8 cellular contexts compared by ENCODE assay signal in genomic region chr12:108560752-108561719, GRCh38. TPM values are rescaled to one million over a fixed set of nuclear protein-coding genes. Genes with fewer than 3 reads are reported as not detected.
DNase-seq lines count a peak whose midpoint lies in the region; ATAC-seq and TF ChIP-seq lines count a peak whose summit lies in the region.

TSS of gene SART3 (minus strand) at chr12:108561173. CDS start at chr12:108561154, 19 bp downstream.

- peak within 1 kb of the TSS; percentile 99 for H3K27ac Mint-ChIP-seq in activated T-helper 17 cell treated with anti-CD3 and anti-CD28 coated beads, Interleukin-2, amount 50 U/mL, for 72 hours
- peak within 1 kb of the TSS; percentile 98 to 100 (median 99) for H3K27ac Mint-ChIP-seq in naive thymus-derived CD4-positive, alpha-beta T cell
- peak within 1 kb of the TSS; percentile 93 for H3K27ac Mint-ChIP-seq in stimulated activated memory B cell treated with anti-CD40 and anti-IgM and Interleukin-4, amounts not matched to agents 10 μg/mL and 1 μg/mL and 100 μg/mL, for 72 hours

- H3K4me1 Mint-ChIP-seq in activated T-helper 17 cell treated with anti-CD3 and anti-CD28 coated beads, Interleukin-2, amount 50 U/mL, for 72 hours: peaks cover 25% of the 10 kb centered on the region
- H3K4me1 Mint-ChIP-seq in naive thymus-derived CD4-positive, alpha-beta T cell: peaks cover 33 to 76% (median 63%) of the 10 kb centered on the region in 7 donors
- peaks cover 51% of the 10 kb centered on the region for H3K4me1 Mint-ChIP-seq in stimulated activated memory B cell treated with anti-CD40 and anti-IgM and Interleukin-4, amounts not matched to agents 10 μg/mL and 1 μg/mL and 100 μg/mL, for 72 hours

- H3K36me3 ChIP-seq in DND-41 (ENCODE audit: insufficient read depth, low read length): peaks cover 56% of the 10 kb centered on the region
- peaks cover 15 to 48% (median 16%) of the 10 kb centered on the region in 3 experiments for H3K36me3 ChIP-seq in naive thymus-derived CD4-positive, alpha-beta T cell (ENCODE audit: control insufficient read depth in 2 of 3, insufficient read depth in 3 of 3, low read length in 3 of 3)

- no peaks in the 10 kb centered on the region for H3K9me3 Mint-ChIP-seq in activated T-helper 17 cell treated with anti-CD3 and anti-CD28 coated beads, Interleukin-2, amount 50 U/mL, for 72 hours
- peaks cover 0 to 2% (median 0%) of the 10 kb centered on the region in 11 donors for H3K9me3 Mint-ChIP-seq in naive thymus-derived CD4-positive, alpha-beta T cell
- H3K9me3 Mint-ChIP-seq in stimulated activated memory B cell treated with anti-CD40 and anti-IgM and Interleukin-4, amounts not matched to agents 10 μg/mL and 1 μg/mL and 100 μg/mL, for 72 hours: no peaks in the 10 kb centered on the region

- H3K27ac ChIP-seq in DND-41 (ENCODE audit: low read length) (peak within 1 kb of the TSS; percentile 87), RWPE1 (peak within 1 kb of the TSS; percentile 83)
- H3K27ac ChIP-seq in naive thymus-derived CD4-positive, alpha-beta T cell (ENCODE audit: low read depth, low read length): peak within 1 kb of the TSS; percentile 98

- ATAC-seq in DND-41 (ENCODE audit: insufficient read depth, low read depth) (peak; percentile 51), GM21825 (IDR thresholded peaks at IDR 0.05; ENCODE audit: unreplicated experiment) (peak; percentile 28)
- ATAC-seq in activated T-helper 17 cell treated with anti-CD3 and anti-CD28 coated beads, Interleukin-2, amount 50 U/mL, for 72 hours (replicated peaks): peak; percentile 49
- peak; percentile 66 for ATAC-seq in naive thymus-derived CD4-positive, alpha-beta T cell
- peak; percentile 66 for ATAC-seq in stimulated activated memory B cell treated with anti-CD40 and anti-IgM and Interleukin-4, amounts not matched to agents 10 μg/mL and 1 μg/mL and 100 μg/mL, for 72 hours

- H3K9ac ChIP-seq in DND-41 (ENCODE audit: low read depth, low read length): peak within 1 kb of the TSS; percentile 75

- H3K4me3 Mint-ChIP-seq in activated T-helper 17 cell treated with anti-CD3 and anti-CD28 coated beads, Interleukin-2, amount 50 U/mL, for 72 hours: peak within 1 kb of the TSS; percentile 93
- peak within 1 kb of the TSS; percentile 94 to 100 (median 100) for H3K4me3 Mint-ChIP-seq in naive thymus-derived CD4-positive, alpha-beta T cell
- H3K4me3 Mint-ChIP-seq in stimulated activated memory B cell treated with anti-CD40 and anti-IgM and Interleukin-4, amounts not matched to agents 10 μg/mL and 1 μg/mL and 100 μg/mL, for 72 hours: peak within 1 kb of the TSS; percentile 94

- peak within 1 kb of the TSS; percentile 94 for H2AFZ ChIP-seq in DND-41 (ENCODE audit: low read depth, low read length)

- H3K4me1 ChIP-seq in DND-41 (ENCODE audit: insufficient read depth, low read length): peaks cover 73% of the 10 kb centered on the region
- H3K4me1 ChIP-seq in naive thymus-derived CD4-positive, alpha-beta T cell (ENCODE audit: control insufficient read depth in 2 of 2, insufficient read depth in 2 of 2, low read length in 2 of 2): peaks cover 32 to 49% of the 10 kb centered on the region in 2 donors

- no peaks in the 10 kb centered on the region for H3K27me3 Mint-ChIP-seq in activated T-helper 17 cell treated with anti-CD3 and anti-CD28 coated beads, Interleukin-2, amount 50 U/mL, for 72 hours
- H3K27me3 Mint-ChIP-seq in naive thymus-derived CD4-positive, alpha-beta T cell: no peaks in the 10 kb centered on the region
- no peaks in the 10 kb centered on the region for H3K27me3 Mint-ChIP-seq in stimulated activated memory B cell treated with anti-CD40 and anti-IgM and Interleukin-4, amounts not matched to agents 10 μg/mL and 1 μg/mL and 100 μg/mL, for 72 hours

- intact Hi-C loops in naive thymus-derived CD4-positive, alpha-beta T cell (cut with micrococcal nuclease): loop anchor here (1.0 to 5.0 kb wide), 13 partner anchors 46 to 1604 kb away; partner anchors contain the start of genes FICD (in 2 of the 2), PWP1 (in 2 of the 2), TMEM263 (in 2 of the 2) and ANKRD13A (in 1 of the 2)

- H3K4me3 ChIP-seq in DND-41 (ENCODE audit: low read depth in 1 of 2, low read length in 2 of 2): peak within 1 kb of the TSS; percentile 81 to 88
- H3K4me3 ChIP-seq in fibroblast of mammary gland (ENCODE audit: control insufficient read depth, low read depth, low read length): peak within 1 kb of the TSS; percentile 85
- peak within 1 kb of the TSS; percentile 96 for H3K4me3 ChIP-seq in naive thymus-derived CD4-positive, alpha-beta T cell (ENCODE audit: low read length)

- POLR2A ChIA-PET in RWPE1 (lab: Yijun Ruan, JAX; ENCODE audit: low non-redundant PET): no interaction called here
- POLR2A ChIA-PET in naive thymus-derived CD4-positive, alpha-beta T cell (lab: Charles Lee): interaction anchor here (0.9 to 15.1 kb wide), 9 partner anchors 9 to 1337 kb away, joined by 3 to 200 read pairs (median 7); partner anchors contain the start of genes FICD, SELPLG and SSH1

- H3K27me3 ChIP-seq in DND-41 (ENCODE audit: insufficient read depth, low read length, poor library complexity): no peaks in the 10 kb centered on the region
- no peaks in the 10 kb centered on the region for H3K27me3 ChIP-seq in naive thymus-derived CD4-positive, alpha-beta T cell (ENCODE audit: control insufficient read depth in 2 of 2, insufficient read depth in 2 of 2, low read length in 2 of 2)

- TF ChIP-seq CTCF in DND-41 (IDR thresholded peaks at IDR 0.05; ENCODE audit: borderline replicate concordance, extremely low read depth, low read length, poor library complexity, severe bottlenecking): no peak
- no peak for TF ChIP-seq CTCF in RWPE1 (conservative IDR thresholded peaks at IDR 0.05; ENCODE audit: low read depth)
- TF ChIP-seq CTCF in fibroblast of mammary gland (conservative IDR thresholded peaks at IDR 0.05; ENCODE audit: control insufficient read depth, insufficient read depth, low read depth, low read length): no peak

- H3K4me2 ChIP-seq in DND-41 (ENCODE audit: insufficient read depth, low read length): peak within 1 kb of the TSS; percentile 92

- CTCF ChIA-PET in RWPE1 (lab: Yijun Ruan, JAX): no interaction called here
- CTCF ChIA-PET in naive thymus-derived CD4-positive, alpha-beta T cell (lab: Charles Lee): interaction anchor here (0.6 to 3.6 kb wide), 5 partner anchors 16 to 73 kb away, joined by 3 to 29 read pairs (median 4); no protein-coding TSS in a partner anchor

- DNase-seq in DND-41: peak; percentile 82
- DNase-seq in LHCN-M2 (ENCODE audit: low read depth): peak; percentile 88
- DNase-seq in RWPE1 (ENCODE audit: low spot score): peak; percentile 80
- peak; percentile 89 for DNase-seq in fibroblast of mammary gland (ENCODE audit: low read depth)
- peak; percentile 67 to 91 (median 87) for DNase-seq in naive thymus-derived CD4-positive, alpha-beta T cell

- peaks cover 73% of the 10 kb centered on the region for H3K79me2 ChIP-seq in DND-41 (ENCODE audit: insufficient read depth, low read length)

- H3K9me3 ChIP-seq in DND-41 (ENCODE audit: insufficient read depth, low read length, severe bottlenecking): no peaks in the 10 kb centered on the region
- no peaks in the 10 kb centered on the region for H3K9me3 ChIP-seq in naive thymus-derived CD4-positive, alpha-beta T cell (ENCODE audit: control insufficient read depth in 2 of 3, low read length in 3 of 3)

- H3K36me3 Mint-ChIP-seq in activated T-helper 17 cell treated with anti-CD3 and anti-CD28 coated beads, Interleukin-2, amount 50 U/mL, for 72 hours (ENCODE audit: low read depth): peaks cover 86% of the 10 kb centered on the region
- H3K36me3 Mint-ChIP-seq in naive thymus-derived CD4-positive, alpha-beta T cell: peaks cover 4 to 14% (median 8%) of the 10 kb centered on the region in 5 donors
- H3K36me3 Mint-ChIP-seq in stimulated activated memory B cell treated with anti-CD40 and anti-IgM and Interleukin-4, amounts not matched to agents 10 μg/mL and 1 μg/mL and 100 μg/mL, for 72 hours: peaks cover 17% of the 10 kb centered on the region

- peaks cover 44% of the 10 kb centered on the region for H4K20me1 ChIP-seq in DND-41 (ENCODE audit: insufficient read depth, low read length)

RNA-seq across cellular contexts. Expression of gene SART3, which starts in this region (rescaled TPM):
- total RNA-seq in LHCN-M2 (2014; rRNA removed): 52.6 and 57.4 TPM in 2 replicates
- polyA plus RNA-seq in LHCN-M2 (2012): 24.5 TPM
- total RNA-seq in activated T-helper 17 cell treated with anti-CD3 and anti-CD28 coated beads, Interleukin-2, amount 50 U/mL, for 72 hours: 10 to 100 TPM; 85.0 to 98.6 TPM
- total RNA-seq in naive thymus-derived CD4-positive, alpha-beta T cell: 10 to 100 TPM; 80.0 to 99.3 (median 87.6) TPM
- 10 to 100 TPM; 34.3 to 49.2 TPM for polyA plus RNA-seq in naive thymus-derived CD4-positive, alpha-beta T cell

Comparison
In these comparisons a context has a peak if more than half of its experiments do, and no peak if none do; other contexts are left out.
1. Peak in every context shown above with its lines: DNase-seq, ATAC-seq, H3K4me3 ChIP-seq and H3K27ac ChIP-seq.